In the genomic region with DNA sequence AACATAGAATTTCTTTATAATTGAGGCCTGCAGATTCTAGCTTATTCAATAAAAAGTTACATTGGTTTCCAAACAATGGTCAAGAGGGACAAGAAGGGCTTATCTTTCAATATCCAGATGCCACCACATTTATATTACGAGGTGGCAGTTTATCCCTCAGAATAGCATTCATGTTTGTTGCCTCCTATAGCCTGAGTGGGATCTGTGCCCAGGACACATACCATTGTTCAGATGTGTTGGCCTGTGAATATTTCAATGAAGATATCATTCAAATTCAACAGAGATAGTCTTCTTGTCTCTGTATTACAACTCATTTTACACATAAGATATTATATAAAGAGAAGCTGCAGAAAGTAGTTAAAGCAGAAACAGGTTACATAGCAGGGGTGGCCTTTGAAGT, we compare ENCODE assay signal across 19 cellular contexts. TPM values are rescaled to one million over a fixed set of nuclear protein-coding genes. Genes with fewer than 3 reads are reported as not detected.
A peak's percentile ranks its signal among the peaks of the same experiment; 100 is the strongest.
DNase-seq lines count a peak whose midpoint lies in the region; TF ChIP-seq lines count a peak whose summit lies in the region.
"Had no signal": no experiment of that assay in that cellular context is flagged by ENCODE, and none has a peak within 500 bp of the region (broad histone marks: within the 10 kb centered on the region; RNA-seq: fewer than 3 reads in every experiment).

No MANE protein-coding gene starts in this region.

- H3K27ac ChIP-seq in SJCRH30: peak overlapping the region; percentile 68
- no peak overlapping the region for H3K27ac ChIP-seq in brain microvascular endothelial cell
- H3K27ac ChIP-seq in tibial nerve: no peak overlapping the region
- H3K27ac ChIP-seq: BLaER1, PC-9 had no signal

- TF ChIP-seq CTCF in brain microvascular endothelial cell (IDR thresholded peaks at IDR 0.05; ENCODE audit: low read depth, low read length, missing control alignments): no peak
- no peak for TF ChIP-seq CTCF in tibial nerve (IDR thresholded peaks at IDR 0.05)

- no peak for TF ChIP-seq POLR2A in tibial nerve (IDR thresholded peaks at IDR 0.05)

- H3K4me1 ChIP-seq in SJCRH30 (peaks cover 21% of the 10 kb centered on the region), tibial nerve (no peaks in the 10 kb centered on the region)
- H3K4me1 ChIP-seq: BLaER1 had no signal

- H3K9me3 ChIP-seq in SJCRH30 (replicated peaks) (no peaks in the 10 kb centered on the region), tibial nerve (no peaks in the 10 kb centered on the region)
- H3K9me3 ChIP-seq: BLaER1 had no signal

- H3K4me3 ChIP-seq in SJCRH30 (peak overlapping the region; percentile 2; the same call in 1 of the 2 replicates), brain microvascular endothelial cell (ENCODE audit: low read depth, low read length) (no peak overlapping the region), tibial nerve (no peak overlapping the region)
- H3K4me3 ChIP-seq: BLaER1, GM23338, PC-9 had no signal

- in situ Hi-C loops in brain microvascular endothelial cell (cut with HindIII; ENCODE audit: low pct_ligation_motif_present, low sequenced_read_pairs): no loop called here

- DNase-seq in EL (peak; percentile 41), SJCRH30 (peak in 1 of 2 experiments; percentile 11), brain microvascular endothelial cell (peak; percentile 26), iris pigment epithelial cell (ENCODE audit: low read depth) (peak; percentile 47), tibial nerve (ENCODE audit: low spot score in 2 of 2) (no peak), dedifferentiated amniotic fluid mesenchymal stem cell (ENCODE audit: extremely low spot score) (no peak), cerebellum (ENCODE audit: low spot score) (no peak)
- DNase-seq: CD4-positive, CD25-positive, alpha-beta regulatory T cell; DMS53; H9; KBM-7; MM.1S; NCI-H2029; NCI-H526 treated with DMSO at 0.1 percent for 48 hours; PC-9; Right ventricle myocardium superior; RPMI8226 had no signal

- WGBS in tibial nerve, 2 donors: 72 to 74% methylated on average over 1 of the region's 1 CpG

- H3K36me3 ChIP-seq in SJCRH30: no peaks in the 10 kb centered on the region
- H3K36me3 ChIP-seq in brain microvascular endothelial cell (replicated peaks): no peaks in the 10 kb centered on the region
- H3K36me3 ChIP-seq in tibial nerve: no peaks in the 10 kb centered on the region
- H3K36me3 ChIP-seq: BLaER1 had no signal

- no peaks in the 10 kb centered on the region for H3K27me3 ChIP-seq in SJCRH30
- no peaks in the 10 kb centered on the region for H3K27me3 ChIP-seq in brain microvascular endothelial cell (replicated peaks)
- no peaks in the 10 kb centered on the region for H3K27me3 ChIP-seq in tibial nerve
- H3K27me3 ChIP-seq: BLaER1 had no signal

- no peak for TF ChIP-seq EP300 in tibial nerve (IDR thresholded peaks at IDR 0.05)

RNA-seq across cellular contexts. Expression of a gene that starts 20.5 kb away (rescaled TPM):
- total RNA-seq in SJCRH30 (2014; rRNA removed; shearing (Covaris generic)): 4.7 and 5.1 TPM in 2 replicates
- 1 to 10 TPM in 3 of 4 donors, under 1 TPM in 1; 0.78 to 2.2 (median 1.5) TPM for total RNA-seq in tibial nerve
- total RNA-seq in cerebellum: 21.6 TPM
- total RNA-seq: CD4-positive, CD25-positive, alpha-beta regulatory T cell had no signal

Comparison
In these comparisons a context has a peak if more than half of its experiments do, and no peak if none do; other contexts are left out.
1. DNase-seq: peak in EL (single experiment), brain microvascular endothelial cell (single experiment) and iris pigment epithelial cell (single experiment); none in tibial nerve (0 of 2), dedifferentiated amniotic fluid mesenchymal stem cell (single experiment) and cerebellum (single experiment).